In genomic region chr3:51024765-51025681, GRCh38 we compare ENCODE assay signal across 7 cellular contexts.
A peak's percentile ranks its signal among the peaks of the same experiment; 100 is the strongest.
DNase-seq lines count a peak whose midpoint lies in the region; ATAC-seq and TF ChIP-seq lines count a peak whose summit lies in the region.

No MANE protein-coding gene starts in this region.

- H3K4me3 Mint-ChIP-seq in endodermal cell: no peak overlapping the region
- no peak overlapping the region for H3K4me3 Mint-ChIP-seq in glutamatergic neuron (ENCODE audit: unreplicated experiment)

- no peak overlapping the region for H3K4me3 ChIP-seq in endodermal cell (ENCODE audit: low read length)

- peaks cover 5% of the 10 kb centered on the region for H3K36me3 Mint-ChIP-seq in endodermal cell (ENCODE audit: low read depth)
- H3K36me3 Mint-ChIP-seq in glutamatergic neuron (ENCODE audit: unreplicated experiment): no peaks in the 10 kb centered on the region

- H3K4me1 ChIP-seq in endodermal cell (ENCODE audit: control insufficient read depth, insufficient read depth, low read length): no peaks in the 10 kb centered on the region

- H3K9me3 Mint-ChIP-seq in endodermal cell (peaks cover 36% of the 10 kb centered on the region), glutamatergic neuron (ENCODE audit: unreplicated experiment) (peaks cover 4% of the 10 kb centered on the region)

- ATAC-seq in HG02610 (IDR thresholded peaks at IDR 0.05; ENCODE audit: unreplicated experiment): no peak

- TF ChIP-seq CTCF in endodermal cell (conservative IDR thresholded peaks at IDR 0.05) (no peak), glutamatergic neuron (IDR thresholded peaks at IDR 0.05; ENCODE audit: partially characterized antibody, unreplicated experiment) (no peak)

- H3K27me3 ChIP-seq in endodermal cell (ENCODE audit: control insufficient read depth, insufficient read depth, low read length, poor library complexity, severe bottlenecking): no peaks in the 10 kb centered on the region

- DNase-seq in KBM-7 (peak; percentile 79), endodermal cell (peak; percentile 61), glutamatergic neuron (no peak), pons (ENCODE audit: low spot score) (no peak)
- peak; percentile 61 to 67 for DNase-seq in activated CD4-positive, alpha-beta T cell treated with anti-CD3 and anti-CD28 coated beads for 4 hours
- DNase-seq in stimulated activated CD4-positive, alpha-beta T cell treated with anti-CD3 and anti-CD28 coated beads, TNF-alpha, amount 100 ng/mL, for 4 hours (ENCODE audit: low read depth in 3 of 3): peak; percentile 16 to 60 (median 54)

- H3K9me3 ChIP-seq in endodermal cell (ENCODE audit: control insufficient read depth, low read length): peaks cover 26% of the 10 kb centered on the region

- H3K27ac Mint-ChIP-seq in endodermal cell (peak overlapping the region; percentile 14), glutamatergic neuron (ENCODE audit: unreplicated experiment) (no peak overlapping the region)

- no peak overlapping the region for H3K9ac ChIP-seq in endodermal cell (ENCODE audit: extremely low read depth, low read length, poor library complexity, severe bottlenecking)

- H3K4me1 Mint-ChIP-seq in endodermal cell (peaks cover 18% of the 10 kb centered on the region), glutamatergic neuron (ENCODE audit: low read depth, unreplicated experiment) (peaks cover 3% of the 10 kb centered on the region)

- H3K27ac ChIP-seq in endodermal cell (ENCODE audit: low read depth, low read length): no peak overlapping the region

- no peaks in the 10 kb centered on the region for H3K36me3 ChIP-seq in endodermal cell (ENCODE audit: control insufficient read depth, insufficient read depth, low read length)

- H3K27me3 Mint-ChIP-seq in endodermal cell (ENCODE audit: insufficient read depth): no peaks in the 10 kb centered on the region
- H3K27me3 Mint-ChIP-seq in glutamatergic neuron (ENCODE audit: unreplicated experiment): no peaks in the 10 kb centered on the region

- WGBS in endodermal cell (ENCODE audit: insufficient coverage in 1 of 2, insufficient read length in 1 of 2), 2 experiments: 77 to 89% methylated on average over 6 to 10 of the region's 10 CpGs

- in situ Hi-C loops in KBM-7 (cut with MboI; ENCODE audit: low pct_unique_long_range_greater_than_20kb, low sequenced_read_pairs): no loop called here

Comparison
In these comparisons a context has a peak if more than half of its experiments do, and no peak if none do; other contexts are left out.
1. DNase-seq: peak in KBM-7 (single experiment), activated CD4-positive, alpha-beta T cell treated with anti-CD3 and anti-CD28 coated beads for 4 hours (2 of 2), endodermal cell (single experiment) and stimulated activated CD4-positive, alpha-beta T cell treated with anti-CD3 and anti-CD28 coated beads, TNF-alpha, amount 100 ng/mL, for 4 hours (3 of 3); none in glutamatergic neuron (single experiment) and pons (single experiment).